ENCODE assay signal across 1 cellular context in the genomic region with DNA sequence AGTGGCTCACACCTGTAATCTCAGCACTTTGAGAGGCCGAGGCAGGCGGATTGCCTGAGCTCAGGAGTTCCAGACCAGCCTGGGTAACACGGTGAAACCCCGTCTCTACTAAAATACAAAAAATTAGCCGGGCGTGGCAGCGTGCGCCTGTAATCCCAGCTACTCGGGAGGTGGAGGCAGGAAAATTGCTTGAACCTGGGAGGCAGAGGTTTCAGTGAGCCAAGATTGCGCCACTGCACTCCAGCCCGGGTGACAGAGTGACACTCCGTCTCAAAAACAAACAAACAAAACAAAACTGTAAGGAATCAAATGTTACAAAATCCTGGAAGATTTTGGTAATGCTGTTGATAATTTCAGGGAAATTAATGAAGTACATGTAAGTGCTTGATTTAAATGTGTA.
TF ChIP-seq lines count a peak whose summit lies in the region.

No MANE protein-coding gene starts in this region.

TF ChIP-seq in HepG2, 621 proteins besides CTCF, POLR2A, EP300 and RAD21:
- TF ChIP-seq ZNF460 (CRISPR knock-in tag; IDR thresholded peaks at IDR 0.05; ENCODE audit: borderline replicate concordance), result peak; percentile 81
